8 cellular contexts compared by ENCODE assay signal in genomic region chr13:59318320-59318930, GRCh38.
DNase-seq lines count a peak whose midpoint lies in the region; ATAC-seq and TF ChIP-seq lines count a peak whose summit lies in the region.

No MANE protein-coding gene starts in this region.

- no peaks in the 10 kb centered on the region for H3K27me3 ChIP-seq in naive thymus-derived CD4-positive, alpha-beta T cell (ENCODE audit: control insufficient read depth in 2 of 2, insufficient read depth in 2 of 2, low read length in 2 of 2)
- no peaks in the 10 kb centered on the region for H3K27me3 ChIP-seq in testis

- no peak for TF ChIP-seq POLR2A in testis (IDR thresholded peaks at IDR 0.05)

- DNase-seq in ACHN = peak; percentile 57
- DNase-seq in NCI-H526 (lab: John Stamatoyannopoulos, UW) = peak; percentile 12 to 85
- DNase-seq in activated CD8-positive, alpha-beta memory T cell treated with anti-CD3 and anti-CD28 coated beads for 24 hours = peak; percentile 75
- no peak for DNase-seq in epithelial cell of proximal tubule (ENCODE audit: low read depth)
- peak in 8 of 9 donors; percentile 2 to 33 (median 18) for DNase-seq in naive thymus-derived CD4-positive, alpha-beta T cell
- peak; percentile 80 for DNase-seq in testis

- ATAC-seq in GM18498 (IDR thresholded peaks at IDR 0.05; ENCODE audit: unreplicated experiment) (peak; percentile 71), HG03103 (IDR thresholded peaks at IDR 0.05; ENCODE audit: low read depth, unreplicated experiment) (peak; percentile 73)
- ATAC-seq in naive thymus-derived CD4-positive, alpha-beta T cell = no peak

- H3K4me3 Mint-ChIP-seq in naive thymus-derived CD4-positive, alpha-beta T cell = no peak overlapping the region

- POLR2A ChIA-PET in naive thymus-derived CD4-positive, alpha-beta T cell (lab: Charles Lee) = no interaction called here

- peaks cover 0 to 5% (median 0%) of the 10 kb centered on the region in 11 donors for H3K9me3 Mint-ChIP-seq in naive thymus-derived CD4-positive, alpha-beta T cell

- H3K4me3 ChIP-seq in epithelial cell of proximal tubule (ENCODE audit: low read depth, low read length) (no peak overlapping the region), testis (no peak overlapping the region)
- no peak overlapping the region for H3K4me3 ChIP-seq in naive thymus-derived CD4-positive, alpha-beta T cell (ENCODE audit: low read length)

- H3K4me1 Mint-ChIP-seq in naive thymus-derived CD4-positive, alpha-beta T cell = no peaks in the 10 kb centered on the region

- in situ Hi-C loops in ACHN (cut with HindIII; ENCODE audit: low pct_ligation_motif_present, low pct_unique_long_range_greater_than_20kb, low sequenced_read_pairs) = no loop called here

- intact Hi-C loops in naive thymus-derived CD4-positive, alpha-beta T cell (cut with micrococcal nuclease) = loop anchor here in 1 of 2 donors (10.0 kb wide), 1 partner anchor 1694 kb away; no protein-coding TSS in a partner anchor
- intact Hi-C loops in testis (cut with DNase I; ENCODE audit: low total_unique reads) = no loop called here

- CTCF ChIA-PET in naive thymus-derived CD4-positive, alpha-beta T cell (lab: Charles Lee) = interaction anchor here (0.6 to 1.1 kb wide), 2 partner anchors 83 to 334 kb away, joined by 3 read pairs; no protein-coding TSS in a partner anchor

- H3K36me3 Mint-ChIP-seq in naive thymus-derived CD4-positive, alpha-beta T cell = no peaks in the 10 kb centered on the region

- no peaks in the 10 kb centered on the region for H3K4me1 ChIP-seq in naive thymus-derived CD4-positive, alpha-beta T cell (ENCODE audit: control insufficient read depth in 2 of 2, insufficient read depth in 2 of 2, low read length in 2 of 2)
- no peaks in the 10 kb centered on the region for H3K4me1 ChIP-seq in testis

- TF ChIP-seq CTCF in epithelial cell of proximal tubule (conservative IDR thresholded peaks at IDR 0.05; ENCODE audit: low read depth, low read length) (peak; percentile 82), testis (IDR thresholded peaks at IDR 0.05) (peak; percentile 30 to 55 (median 36))

- no peak overlapping the region for H3K27ac ChIP-seq in naive thymus-derived CD4-positive, alpha-beta T cell (ENCODE audit: low read depth, low read length)
- no peak overlapping the region for H3K27ac ChIP-seq in testis

- no peaks in the 10 kb centered on the region for H3K9me3 ChIP-seq in naive thymus-derived CD4-positive, alpha-beta T cell (ENCODE audit: control insufficient read depth in 2 of 3, low read length in 3 of 3)
- no peaks in the 10 kb centered on the region for H3K9me3 ChIP-seq in testis

- H3K27ac Mint-ChIP-seq in naive thymus-derived CD4-positive, alpha-beta T cell = no peak overlapping the region

- peaks cover 0 to 18% (median 11%) of the 10 kb centered on the region in 5 donors for H3K27me3 Mint-ChIP-seq in naive thymus-derived CD4-positive, alpha-beta T cell

- H3K36me3 ChIP-seq in naive thymus-derived CD4-positive, alpha-beta T cell (ENCODE audit: control insufficient read depth in 2 of 3, insufficient read depth in 3 of 3, low read length in 3 of 3) = no peaks in the 10 kb centered on the region
- no peaks in the 10 kb centered on the region for H3K36me3 ChIP-seq in testis (ENCODE audit: low read depth, missing control alignments)

- WGBS in testis, 2 donors = 51 to 57% methylated on average over 4 of the region's 4 CpGs
